1 cellular context compared by ENCODE assay signal in the genomic region with DNA sequence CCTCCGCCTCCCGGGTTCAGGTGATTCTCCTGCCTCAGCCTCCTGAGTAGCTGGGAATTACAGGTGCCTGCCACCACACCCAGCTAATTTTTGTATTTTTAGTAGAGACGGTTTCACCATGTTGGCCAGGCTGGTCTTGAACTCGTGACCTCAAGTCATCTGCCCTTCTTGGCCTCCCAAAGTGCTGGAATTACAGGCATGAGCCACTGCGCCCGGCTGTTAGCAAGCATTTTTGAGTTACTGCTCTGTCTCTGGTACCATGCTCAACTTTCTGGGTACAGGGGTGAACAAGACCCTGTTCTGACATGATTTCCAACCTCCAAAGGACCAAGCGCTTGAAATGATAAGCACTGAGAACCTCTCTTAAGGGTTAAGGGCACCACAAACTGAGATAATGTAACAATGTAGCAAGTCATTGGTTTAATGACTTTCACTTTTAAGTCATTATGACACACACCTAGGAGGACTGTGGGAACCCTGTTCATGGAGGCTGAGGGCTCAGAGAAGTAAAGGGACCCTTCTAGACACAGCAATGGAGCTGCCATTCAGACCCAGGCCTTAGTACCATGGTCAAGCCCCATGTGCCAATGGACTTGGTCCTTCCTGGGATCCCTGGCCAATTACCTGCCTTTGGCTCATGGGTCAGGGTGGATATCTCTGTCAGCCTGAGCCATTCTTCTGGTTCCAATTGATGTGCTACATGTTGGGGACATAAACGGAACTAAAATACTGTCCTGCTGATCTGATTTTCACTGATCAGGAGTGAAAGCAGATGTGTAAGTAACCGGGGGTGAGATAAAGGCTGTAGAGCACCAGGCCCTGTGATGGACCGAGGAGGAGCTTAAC.
TF ChIP-seq lines count a peak whose summit lies in the region.

No MANE protein-coding gene starts in this region.

TF ChIP-seq in GM23338, 12 proteins besides CTCF, POLR2A, EP300 and RAD21:
- TF ChIP-seq STAT1 (IDR thresholded peaks at IDR 0.05; ENCODE audit: unreplicated experiment) (no peak), ZNF114 (CRISPR knock-in tag; IDR thresholded peaks at IDR 0.05) (no peak), JUNB (IDR thresholded peaks at IDR 0.05; ENCODE audit: unreplicated experiment) (no peak), EZH2phosphoT487 (IDR thresholded peaks at IDR 0.05; ENCODE audit: unreplicated experiment) (no peak), NANOG (IDR thresholded peaks at IDR 0.05; ENCODE audit: borderline replicate concordance) (no peak), CREB1 (CRISPR knock-in tag; IDR thresholded peaks at IDR 0.05; ENCODE audit: low read depth) (no peak), ZNF331 (CRISPR knock-in tag; IDR thresholded peaks at IDR 0.05; ENCODE audit: low read depth) (no peak), POLR2AphosphoS5 (IDR thresholded peaks at IDR 0.05; ENCODE audit: low read depth) (no peak), EZH2 (IDR thresholded peaks at IDR 0.05; ENCODE audit: low read depth, unreplicated experiment) (no peak)
- TF ChIP-seq, protein P1, sequence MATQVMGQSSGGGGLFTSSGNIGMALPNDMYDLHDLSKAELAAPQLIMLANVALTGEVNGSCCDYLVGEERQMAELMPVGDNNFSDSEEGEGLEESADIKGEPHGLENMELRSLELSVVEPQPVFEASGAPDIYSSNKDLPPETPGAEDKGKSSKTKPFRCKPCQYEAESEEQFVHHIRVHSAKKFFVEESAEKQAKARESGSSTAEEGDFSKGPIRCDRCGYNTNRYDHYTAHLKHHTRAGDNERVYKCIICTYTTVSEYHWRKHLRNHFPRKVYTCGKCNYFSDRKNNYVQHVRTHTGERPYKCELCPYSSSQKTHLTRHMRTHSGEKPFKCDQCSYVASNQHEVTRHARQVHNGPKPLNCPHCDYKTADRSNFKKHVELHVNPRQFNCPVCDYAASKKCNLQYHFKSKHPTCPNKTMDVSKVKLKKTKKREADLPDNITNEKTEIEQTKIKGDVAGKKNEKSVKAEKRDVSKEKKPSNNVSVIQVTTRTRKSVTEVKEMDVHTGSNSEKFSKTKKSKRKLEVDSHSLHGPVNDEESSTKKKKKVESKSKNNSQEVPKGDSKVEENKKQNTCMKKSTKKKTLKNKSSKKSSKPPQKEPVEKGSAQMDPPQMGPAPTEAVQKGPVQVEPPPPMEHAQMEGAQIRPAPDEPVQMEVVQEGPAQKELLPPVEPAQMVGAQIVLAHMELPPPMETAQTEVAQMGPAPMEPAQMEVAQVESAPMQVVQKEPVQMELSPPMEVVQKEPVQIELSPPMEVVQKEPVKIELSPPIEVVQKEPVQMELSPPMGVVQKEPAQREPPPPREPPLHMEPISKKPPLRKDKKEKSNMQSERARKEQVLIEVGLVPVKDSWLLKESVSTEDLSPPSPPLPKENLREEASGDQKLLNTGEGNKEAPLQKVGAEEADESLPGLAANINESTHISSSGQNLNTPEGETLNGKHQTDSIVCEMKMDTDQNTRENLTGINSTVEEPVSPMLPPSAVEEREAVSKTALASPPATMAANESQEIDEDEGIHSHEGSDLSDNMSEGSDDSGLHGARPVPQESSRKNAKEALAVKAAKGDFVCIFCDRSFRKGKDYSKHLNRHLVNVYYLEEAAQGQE (IDR thresholded peaks at IDR 0.05; ENCODE audit: unreplicated experiment) = no peak
- TF ChIP-seq, protein P2, sequence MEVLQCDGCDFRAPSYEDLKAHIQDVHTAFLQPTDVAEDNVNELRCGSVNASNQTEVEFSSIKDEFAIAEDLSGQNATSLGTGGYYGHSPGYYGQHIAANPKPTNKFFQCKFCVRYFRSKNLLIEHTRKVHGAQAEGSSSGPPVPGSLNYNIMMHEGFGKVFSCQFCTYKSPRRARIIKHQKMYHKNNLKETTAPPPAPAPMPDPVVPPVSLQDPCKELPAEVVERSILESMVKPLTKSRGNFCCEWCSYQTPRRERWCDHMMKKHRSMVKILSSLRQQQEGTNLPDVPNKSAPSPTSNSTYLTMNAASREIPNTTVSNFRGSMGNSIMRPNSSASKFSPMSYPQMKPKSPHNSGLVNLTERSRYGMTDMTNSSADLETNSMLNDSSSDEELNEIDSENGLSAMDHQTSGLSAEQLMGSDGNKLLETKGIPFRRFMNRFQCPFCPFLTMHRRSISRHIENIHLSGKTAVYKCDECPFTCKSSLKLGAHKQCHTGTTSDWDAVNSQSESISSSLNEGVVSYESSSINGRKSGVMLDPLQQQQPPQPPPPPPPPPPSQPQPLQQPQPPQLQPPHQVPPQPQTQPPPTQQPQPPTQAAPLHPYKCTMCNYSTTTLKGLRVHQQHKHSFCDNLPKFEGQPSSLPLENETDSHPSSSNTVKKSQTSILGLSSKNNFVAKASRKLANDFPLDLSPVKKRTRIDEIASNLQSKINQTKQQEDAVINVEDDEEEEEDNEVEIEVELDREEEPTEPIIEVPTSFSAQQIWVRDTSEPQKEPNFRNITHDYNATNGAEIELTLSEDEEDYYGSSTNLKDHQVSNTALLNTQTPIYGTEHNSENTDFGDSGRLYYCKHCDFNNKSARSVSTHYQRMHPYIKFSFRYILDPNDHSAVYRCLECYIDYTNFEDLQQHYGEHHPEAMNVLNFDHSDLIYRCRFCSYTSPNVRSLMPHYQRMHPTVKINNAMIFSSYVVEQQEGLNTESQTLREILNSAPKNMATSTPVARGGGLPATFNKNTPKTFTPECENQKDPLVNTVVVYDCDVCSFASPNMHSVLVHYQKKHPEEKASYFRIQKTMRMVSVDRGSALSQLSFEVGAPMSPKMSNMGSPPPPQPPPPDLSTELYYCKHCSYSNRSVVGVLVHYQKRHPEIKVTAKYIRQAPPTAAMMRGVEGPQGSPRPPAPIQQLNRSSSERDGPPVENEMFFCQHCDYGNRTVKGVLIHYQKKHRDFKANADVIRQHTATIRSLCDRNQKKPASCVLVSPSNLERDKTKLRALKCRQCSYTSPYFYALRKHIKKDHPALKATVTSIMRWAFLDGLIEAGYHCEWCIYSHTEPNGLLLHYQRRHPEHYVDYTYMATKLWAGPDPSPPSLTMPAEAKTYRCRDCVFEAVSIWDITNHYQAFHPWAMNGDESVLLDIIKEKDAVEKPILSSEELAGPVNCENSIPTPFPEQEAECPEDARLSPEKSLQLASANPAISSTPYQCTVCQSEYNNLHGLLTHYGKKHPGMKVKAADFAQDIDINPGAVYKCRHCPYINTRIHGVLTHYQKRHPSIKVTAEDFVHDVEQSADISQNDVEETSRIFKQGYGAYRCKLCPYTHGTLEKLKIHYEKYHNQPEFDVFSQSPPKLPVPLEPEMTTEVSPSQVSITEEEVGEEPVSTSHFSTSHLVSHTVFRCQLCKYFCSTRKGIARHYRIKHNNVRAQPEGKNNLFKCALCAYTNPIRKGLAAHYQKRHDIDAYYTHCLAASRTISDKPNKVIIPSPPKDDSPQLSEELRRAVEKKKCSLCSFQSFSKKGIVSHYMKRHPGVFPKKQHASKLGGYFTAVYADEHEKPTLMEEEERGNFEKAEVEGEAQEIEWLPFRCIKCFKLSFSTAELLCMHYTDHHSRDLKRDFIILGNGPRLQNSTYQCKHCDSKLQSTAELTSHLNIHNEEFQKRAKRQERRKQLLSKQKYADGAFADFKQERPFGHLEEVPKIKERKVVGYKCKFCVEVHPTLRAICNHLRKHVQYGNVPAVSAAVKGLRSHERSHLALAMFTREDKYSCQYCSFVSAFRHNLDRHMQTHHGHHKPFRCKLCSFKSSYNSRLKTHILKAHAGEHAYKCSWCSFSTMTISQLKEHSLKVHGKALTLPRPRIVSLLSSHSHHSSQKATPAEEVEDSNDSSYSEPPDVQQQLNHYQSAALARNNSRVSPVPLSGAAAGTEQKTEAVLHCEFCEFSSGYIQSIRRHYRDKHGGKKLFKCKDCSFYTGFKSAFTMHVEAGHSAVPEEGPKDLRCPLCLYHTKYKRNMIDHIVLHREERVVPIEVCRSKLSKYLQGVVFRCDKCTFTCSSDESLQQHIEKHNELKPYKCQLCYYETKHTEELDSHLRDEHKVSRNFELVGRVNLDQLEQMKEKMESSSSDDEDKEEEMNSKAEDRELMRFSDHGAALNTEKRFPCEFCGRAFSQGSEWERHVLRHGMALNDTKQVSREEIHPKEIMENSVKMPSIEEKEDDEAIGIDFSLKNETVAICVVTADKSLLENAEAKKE (CRISPR knock-in tag; IDR thresholded peaks at IDR 0.05) = no peak
- TF ChIP-seq, protein P3, sequence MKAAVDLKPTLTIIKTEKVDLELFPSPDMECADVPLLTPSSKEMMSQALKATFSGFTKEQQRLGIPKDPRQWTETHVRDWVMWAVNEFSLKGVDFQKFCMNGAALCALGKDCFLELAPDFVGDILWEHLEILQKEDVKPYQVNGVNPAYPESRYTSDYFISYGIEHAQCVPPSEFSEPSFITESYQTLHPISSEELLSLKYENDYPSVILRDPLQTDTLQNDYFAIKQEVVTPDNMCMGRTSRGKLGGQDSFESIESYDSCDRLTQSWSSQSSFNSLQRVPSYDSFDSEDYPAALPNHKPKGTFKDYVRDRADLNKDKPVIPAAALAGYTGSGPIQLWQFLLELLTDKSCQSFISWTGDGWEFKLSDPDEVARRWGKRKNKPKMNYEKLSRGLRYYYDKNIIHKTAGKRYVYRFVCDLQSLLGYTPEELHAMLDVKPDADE (IDR thresholded peaks at IDR 0.05) = no peak
TF ChIP-seq in GM23338: peak in this region for 0.
